1 cellular context compared by ENCODE assay signal in the genomic region with DNA sequence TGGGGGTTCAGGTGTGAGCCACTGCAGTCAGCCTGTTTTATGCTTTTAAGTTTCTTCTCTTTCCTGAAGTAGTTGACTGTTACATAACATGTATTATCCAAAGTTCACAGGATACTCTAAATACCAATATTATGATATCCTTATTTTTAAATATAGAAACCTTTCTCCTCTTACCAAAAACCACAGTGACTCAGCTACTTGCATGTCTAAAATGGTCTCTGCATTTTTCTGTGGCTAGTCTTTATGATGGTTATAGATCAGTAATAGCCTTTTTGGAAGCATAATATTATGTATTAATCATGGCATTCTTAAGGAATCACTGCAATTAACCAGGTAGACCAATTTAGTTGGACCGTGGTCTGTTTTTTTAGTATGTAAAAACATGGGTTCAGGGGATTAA.
TF ChIP-seq lines count a peak whose summit lies in the region.

No MANE protein-coding gene starts in this region.

TF ChIP-seq in HCT116, 20 proteins besides CTCF, POLR2A, EP300 and RAD21 (continued from another document):
- TF ChIP-seq, protein P1, sequence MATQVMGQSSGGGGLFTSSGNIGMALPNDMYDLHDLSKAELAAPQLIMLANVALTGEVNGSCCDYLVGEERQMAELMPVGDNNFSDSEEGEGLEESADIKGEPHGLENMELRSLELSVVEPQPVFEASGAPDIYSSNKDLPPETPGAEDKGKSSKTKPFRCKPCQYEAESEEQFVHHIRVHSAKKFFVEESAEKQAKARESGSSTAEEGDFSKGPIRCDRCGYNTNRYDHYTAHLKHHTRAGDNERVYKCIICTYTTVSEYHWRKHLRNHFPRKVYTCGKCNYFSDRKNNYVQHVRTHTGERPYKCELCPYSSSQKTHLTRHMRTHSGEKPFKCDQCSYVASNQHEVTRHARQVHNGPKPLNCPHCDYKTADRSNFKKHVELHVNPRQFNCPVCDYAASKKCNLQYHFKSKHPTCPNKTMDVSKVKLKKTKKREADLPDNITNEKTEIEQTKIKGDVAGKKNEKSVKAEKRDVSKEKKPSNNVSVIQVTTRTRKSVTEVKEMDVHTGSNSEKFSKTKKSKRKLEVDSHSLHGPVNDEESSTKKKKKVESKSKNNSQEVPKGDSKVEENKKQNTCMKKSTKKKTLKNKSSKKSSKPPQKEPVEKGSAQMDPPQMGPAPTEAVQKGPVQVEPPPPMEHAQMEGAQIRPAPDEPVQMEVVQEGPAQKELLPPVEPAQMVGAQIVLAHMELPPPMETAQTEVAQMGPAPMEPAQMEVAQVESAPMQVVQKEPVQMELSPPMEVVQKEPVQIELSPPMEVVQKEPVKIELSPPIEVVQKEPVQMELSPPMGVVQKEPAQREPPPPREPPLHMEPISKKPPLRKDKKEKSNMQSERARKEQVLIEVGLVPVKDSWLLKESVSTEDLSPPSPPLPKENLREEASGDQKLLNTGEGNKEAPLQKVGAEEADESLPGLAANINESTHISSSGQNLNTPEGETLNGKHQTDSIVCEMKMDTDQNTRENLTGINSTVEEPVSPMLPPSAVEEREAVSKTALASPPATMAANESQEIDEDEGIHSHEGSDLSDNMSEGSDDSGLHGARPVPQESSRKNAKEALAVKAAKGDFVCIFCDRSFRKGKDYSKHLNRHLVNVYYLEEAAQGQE (IDR thresholded peaks at IDR 0.05; ENCODE audit: low read depth), result no peak
- TF ChIP-seq SIN3A (IDR thresholded peaks at IDR 0.05; ENCODE audit: low read depth) (no peak), EZH2phosphoT487 (IDR thresholded peaks at IDR 0.05; ENCODE audit: borderline replicate concordance) (no peak), ELF1 (IDR thresholded peaks at IDR 0.05; ENCODE audit: borderline replicate concordance, low read depth) (no peak), SP1 (IDR thresholded peaks at IDR 0.05; ENCODE audit: low read depth) (no peak), EGR1 (IDR thresholded peaks at IDR 0.05; ENCODE audit: low read depth) (no peak), FOSL1 (IDR thresholded peaks at IDR 0.05; ENCODE audit: low read depth) (no peak), ZNF274 (IDR thresholded peaks at IDR 0.05; ENCODE audit: low read depth, low read length) (no peak)
- TF ChIP-seq, protein P2, sequence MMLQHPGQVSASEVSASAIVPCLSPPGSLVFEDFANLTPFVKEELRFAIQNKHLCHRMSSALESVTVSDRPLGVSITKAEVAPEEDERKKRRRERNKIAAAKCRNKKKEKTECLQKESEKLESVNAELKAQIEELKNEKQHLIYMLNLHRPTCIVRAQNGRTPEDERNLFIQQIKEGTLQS (IDR thresholded peaks at IDR 0.05), result no peak
